Comparison of ENCODE assay signal across 9 cellular contexts in the genomic region with DNA sequence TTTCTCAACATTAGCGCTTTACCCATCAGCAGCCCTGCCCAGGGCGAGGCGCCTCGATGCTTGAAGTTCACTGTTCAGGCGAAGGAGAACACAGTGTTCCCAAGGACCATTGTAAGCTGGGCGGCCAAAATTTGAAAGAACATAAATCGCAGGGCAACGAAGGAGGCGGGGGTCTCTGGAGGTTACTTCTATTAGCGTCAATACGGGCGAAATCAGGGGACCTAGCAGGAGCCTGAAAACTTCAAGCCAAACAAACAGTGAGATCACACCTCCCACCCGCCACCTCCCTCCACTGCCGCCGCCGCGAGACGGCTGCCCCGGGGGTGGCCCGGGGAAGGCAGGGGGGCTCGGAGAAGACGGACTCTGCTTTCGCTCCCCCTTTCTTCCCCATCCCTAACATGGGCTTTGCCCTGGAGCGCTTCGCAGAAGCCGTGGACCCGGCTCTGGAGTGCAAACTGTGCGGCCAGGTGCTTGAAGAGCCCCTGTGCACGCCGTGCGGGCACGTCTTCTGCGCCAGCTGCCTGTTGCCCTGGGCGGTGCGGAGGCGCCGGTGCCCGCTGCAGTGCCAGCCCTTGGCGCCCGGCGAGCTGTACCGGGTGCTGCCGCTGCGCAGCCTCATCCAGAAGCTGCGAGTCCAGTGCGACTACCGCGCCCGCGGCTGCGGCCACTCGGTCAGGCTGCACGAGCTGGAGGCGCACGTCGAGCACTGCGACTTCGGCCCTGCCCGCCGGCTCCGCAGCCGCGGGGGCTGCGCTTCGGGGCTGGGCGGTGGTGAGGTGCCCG. TPM values are rescaled to one million over a fixed set of nuclear protein-coding genes. Genes with fewer than 3 reads are reported as not detected.
DNase-seq lines count a peak whose midpoint lies in the region; ATAC-seq and TF ChIP-seq lines count a peak whose summit lies in the region.
"Had no signal": no experiment of that assay in that cellular context is flagged by ENCODE, and none has a peak within 500 bp of the region (broad histone marks: within the 10 kb centered on the region; RNA-seq: fewer than 3 reads in every experiment).

A gene (plus strand): TSS at position 263 of the 783 bp plus-strand sequence.

- no peak within 1 kb of the TSS for H3K9ac ChIP-seq in MM.1S (ENCODE audit: low read length)

- WGBS in gastroesophageal sphincter (ENCODE audit: low coverage in 1 of 2), 2 donors, result 18% methylated on average over 7 of the region's 67 CpGs; no CpG with 5 or more reads in 1 of the 2 donors

- H3K9me3 ChIP-seq in A673 (ENCODE audit: low read depth, low read length, poor library complexity, severe bottlenecking), result no peaks in the 10 kb centered on the region
- no peaks in the 10 kb centered on the region for H3K9me3 ChIP-seq in MM.1S (replicated peaks; ENCODE audit: insufficient read depth, low read length)
- no peaks in the 10 kb centered on the region for H3K9me3 ChIP-seq in gastroesophageal sphincter
- no peaks in the 10 kb centered on the region for H3K9me3 ChIP-seq in neuron (ENCODE audit: low read length)

- DNase-seq in A673 (ENCODE audit: low spot score) (peak; percentile 4), MM.1S (no peak), NCI-H774 (lab: John Stamatoyannopoulos, UW) (no peak), NCI-H1048 (lab: John Stamatoyannopoulos, UW) (no peak)
- no peak for DNase-seq in stimulated activated CD4-positive, alpha-beta T cell treated with anti-CD3 and anti-CD28 coated beads, Interleukin-4, amount 100 ng/mL, for 24 hours
- DNase-seq: DND-41 had no signal

- POLR2A ChIA-PET in A673 (lab: Charles Lee; ENCODE audit: low non-redundant PET), result no interaction called here

- H3K27me3 ChIP-seq in A673 (replicated peaks; ENCODE audit: insufficient read depth, low read depth, low read length, poor library complexity) (peaks cover 51% of the 10 kb centered on the region), MM.1S (replicated peaks; ENCODE audit: insufficient read depth, low read length) (no peaks in the 10 kb centered on the region), gastroesophageal sphincter (peaks cover 4% of the 10 kb centered on the region), neuron (ENCODE audit: insufficient read depth, low read length) (peaks cover 57% of the 10 kb centered on the region)

- intact Hi-C loops in A673 (cut with micrococcal nuclease; ENCODE audit: unreplicated experiment), result no loop called here

- H3K9me2 ChIP-seq in MM.1S (replicated peaks; ENCODE audit: insufficient read depth, low read length), result no peaks in the 10 kb centered on the region

- H3K27ac ChIP-seq in A673 (ENCODE audit: low read depth, low read length, poor library complexity, severe bottlenecking) (no peak within 1 kb of the TSS), MM.1S (ENCODE audit: low read length) (no peak within 1 kb of the TSS), gastroesophageal sphincter (peak within 1 kb of the TSS; percentile 71 to 90 (median 86))

- TF ChIP-seq CTCF in A673 (conservative IDR thresholded peaks at IDR 0.05; ENCODE audit: low read depth, low read length) (no peak), MM.1S (IDR thresholded peaks at IDR 0.05; ENCODE audit: low read length) (no peak), gastroesophageal sphincter (IDR thresholded peaks at IDR 0.05) (peak in 2 of 4 experiments; percentile 25 to 31)

- H3K79me2 ChIP-seq in MM.1S (ENCODE audit: low read length), result no peaks in the 10 kb centered on the region

- no peak for TF ChIP-seq EP300 in gastroesophageal sphincter (IDR thresholded peaks at IDR 0.05)

- peak; percentile 44 to 47 for TF ChIP-seq POLR2A in gastroesophageal sphincter (IDR thresholded peaks at IDR 0.05)

- no peaks in the 10 kb centered on the region for H3K36me3 ChIP-seq in A673 (ENCODE audit: insufficient read depth, low read length, poor library complexity, severe bottlenecking)
- H3K36me3 ChIP-seq in MM.1S (replicated peaks; ENCODE audit: insufficient read depth, low read length), result no peaks in the 10 kb centered on the region
- H3K36me3 ChIP-seq in gastroesophageal sphincter, result no peaks in the 10 kb centered on the region
- H3K36me3 ChIP-seq in neuron (ENCODE audit: insufficient read depth, low read length), result no peaks in the 10 kb centered on the region

- no TSS peak for BruUV-seq in A673 (replicated peaks; lab: Mats Ljungman, UMichigan)

- no peaks in the 10 kb centered on the region for H3F3A ChIP-seq in MM.1S (ENCODE audit: insufficient read depth, low read length)

- H2AFZ ChIP-seq in MM.1S (ENCODE audit: low read length) (peak within 1 kb of the TSS; percentile 43; the same call in 1 of the 2 replicates), neuron (ENCODE audit: low read depth, low read length) (peak within 1 kb of the TSS; percentile 20)

- H3K4me1 ChIP-seq in A673 (ENCODE audit: insufficient read depth, low read length, poor library complexity, severe bottlenecking) (no peaks in the 10 kb centered on the region), MM.1S (ENCODE audit: low read length) (no peaks in the 10 kb centered on the region), gastroesophageal sphincter (peaks cover 0 to 51% (median 0%) of the 10 kb centered on the region in 3 donors), neuron (ENCODE audit: insufficient read depth, low read length) (peaks cover 12% of the 10 kb centered on the region)

- H3K4me3 ChIP-seq in A673 (ENCODE audit: low read depth, low read length, poor library complexity, severe bottlenecking), result peak within 1 kb of the TSS; percentile 19
- H3K4me3 ChIP-seq in MM.1S (ENCODE audit: low read length), result peak within 1 kb of the TSS; percentile 24; the same call in 1 of the 2 replicates
- peak within 1 kb of the TSS; percentile 50 to 68 for H3K4me3 ChIP-seq in gastroesophageal sphincter
- H3K4me3 ChIP-seq in neuron (ENCODE audit: low read length), result peak within 1 kb of the TSS; percentile 28

- CTCF ChIA-PET in A673 (lab: Charles Lee), result no interaction called here

- no peaks in the 10 kb centered on the region for H4K20me1 ChIP-seq in MM.1S (ENCODE audit: insufficient read depth, low read length)

- peak within 1 kb of the TSS; percentile 43; the same call in 1 of the 2 replicates for H3K4me2 ChIP-seq in MM.1S (ENCODE audit: low read depth, low read length)

- peak; percentile 46 for ATAC-seq in gastroesophageal sphincter
- no peak for ATAC-seq in GM21619 (IDR thresholded peaks at IDR 0.05; ENCODE audit: unreplicated experiment)

RNA-seq across cellular contexts. Expression of the gene that starts here (rescaled TPM):
- total RNA-seq in A673 (2021) (not detected in 2 replicates), gastroesophageal sphincter (10 to 100 TPM; 32.0 to 87.8 (median 50.8) TPM)

Comparison
In these comparisons a context has a peak if more than half of its experiments do, and no peak if none do; other contexts are left out.
1. RNA of the gene that starts here (total RNA-seq): 32.0 to 87.8 TPM in gastroesophageal sphincter; not detected in A673; every median in the first group is over 10 times any median in the second.
2. Peak in DNase-seq and H3K4me3 ChIP-seq in A673; RNA of the gene not detected or under 1 TPM.
3. H3K27ac ChIP-seq: peak in gastroesophageal sphincter (4 of 4); none in A673 (single experiment) and MM.1S (single experiment).
4. Peak in every context shown above with its lines, with median percentiles within 50 percentile points of each other: H3K4me3 ChIP-seq.